In the genomic region with DNA sequence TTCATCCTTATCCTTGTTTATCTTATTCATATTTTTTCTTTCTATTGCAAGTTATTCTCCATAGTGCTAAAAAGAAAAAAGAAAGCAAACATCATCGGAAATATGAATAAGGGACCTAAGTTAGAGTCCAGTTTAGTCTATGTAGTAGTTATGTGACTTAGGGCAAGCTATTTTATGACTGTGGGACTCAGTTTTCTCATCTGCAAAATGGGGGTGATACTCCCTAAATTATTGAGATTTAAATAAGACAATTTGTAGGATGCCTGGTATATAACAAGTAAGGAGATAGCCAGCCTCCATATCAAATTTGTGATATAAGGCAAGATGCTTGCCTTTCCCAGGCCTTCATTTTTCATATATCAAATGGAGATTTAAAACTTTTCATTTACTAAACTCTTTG, we compare ENCODE assay signal across 14 cellular contexts.
A peak's percentile ranks its signal among the peaks of the same experiment; 100 is the strongest.
DNase-seq lines count a peak whose midpoint lies in the region; ATAC-seq and TF ChIP-seq lines count a peak whose summit lies in the region.
"Had no signal": no experiment of that assay in that cellular context is flagged by ENCODE, and none has a peak within 500 bp of the region (broad histone marks: within the 10 kb centered on the region; RNA-seq: fewer than 3 reads in every experiment).

No MANE protein-coding gene starts in this region.

- peaks cover 27 to 62% (median 59%) of the 10 kb centered on the region in 4 donors for H3K4me1 Mint-ChIP-seq in naive thymus-derived CD8-positive, alpha-beta T cell
- peaks cover 24% of the 10 kb centered on the region for H3K4me1 Mint-ChIP-seq in activated T-helper 2 cell treated with anti-CD3 and anti-CD28 coated beads, Interferon-gamma antibody, Interleukin-2, Interleukin-4, amounts not matched to agents 10 μg/mL and 5 μg/mL and 100 μg/mL, durations not matched to agents 14 hours and 24 hours and 36 hours (ENCODE audit: low read depth)

- H3K27ac ChIP-seq in HCT116 (ENCODE audit: low read depth, low read length), result no peak overlapping the region
- H3K27ac ChIP-seq in VCaP, result peak overlapping the region; percentile 67
- H3K27ac ChIP-seq in uterus, result peak overlapping the region; percentile 8 to 72

- intact Hi-C loops in HCT116 (cut with micrococcal nuclease) (no loop called here), uterus (cut with DNase I; ENCODE audit: low total_unique reads) (no loop called here)
- intact Hi-C loops in activated T-helper 2 cell treated with anti-CD3 and anti-CD28 coated beads, Interferon-gamma antibody, Interleukin-2, Interleukin-4, amounts not matched to agents 10 μg/mL and 5 μg/mL and 100 μg/mL, durations not matched to agents 14 hours and 24 hours and 36 hours (cut with micrococcal nuclease), result loop anchor here (2.0 kb wide), 1 partner anchor 15 kb away; no protein-coding TSS in a partner anchor

- H3K27me3 Mint-ChIP-seq in naive thymus-derived CD8-positive, alpha-beta T cell, result no peaks in the 10 kb centered on the region
- H3K27me3 Mint-ChIP-seq in activated T-helper 2 cell treated with anti-CD3 and anti-CD28 coated beads, Interferon-gamma antibody, Interleukin-2, Interleukin-4, amounts not matched to agents 10 μg/mL and 5 μg/mL and 100 μg/mL, durations not matched to agents 14 hours and 24 hours and 36 hours (ENCODE audit: low read depth), result no peaks in the 10 kb centered on the region

- H3K4me1 ChIP-seq in HCT116 (ENCODE audit: control insufficient read depth in 1 of 2, insufficient read depth in 2 of 2, low read length in 2 of 2) (peaks cover 0 to 22% of the 10 kb centered on the region in 2 experiments; a peak in 2 of 4 replicates), uterus (peaks cover 0 to 8% of the 10 kb centered on the region in 2 donors)

- H3K36me3 ChIP-seq in HCT116 (ENCODE audit: control insufficient read depth in 1 of 2, insufficient read depth in 2 of 2, low read length in 2 of 2) (no peaks in the 10 kb centered on the region), uterus (no peaks in the 10 kb centered on the region)
- H3K36me3 ChIP-seq: HAP-1 had no signal

- TF ChIP-seq CTCF in HCT116 (IDR thresholded peaks at IDR 0.05 in 2 of 3, conservative IDR thresholded peaks at IDR 0.05 in 1 of 3; ENCODE audit: borderline replicate concordance in 1 of 3, insufficient read depth in 1 of 3, low read depth in 2 of 3, low read length in 2 of 3), result no peak
- no peak for TF ChIP-seq CTCF in VCaP (conservative IDR thresholded peaks at IDR 0.05)
- no peak for TF ChIP-seq CTCF in uterus (IDR thresholded peaks at IDR 0.05)

- peaks cover 29 to 54% (median 41%) of the 10 kb centered on the region in 3 donors for H3K36me3 Mint-ChIP-seq in naive thymus-derived CD8-positive, alpha-beta T cell
- H3K36me3 Mint-ChIP-seq in activated T-helper 2 cell treated with anti-CD3 and anti-CD28 coated beads, Interferon-gamma antibody, Interleukin-2, Interleukin-4, amounts not matched to agents 10 μg/mL and 5 μg/mL and 100 μg/mL, durations not matched to agents 14 hours and 24 hours and 36 hours (ENCODE audit: low read depth), result peaks cover 41% of the 10 kb centered on the region

- no peak overlapping the region for H3K9ac ChIP-seq in HCT116 (ENCODE audit: low read length)

- no peaks in the 10 kb centered on the region for H3K9me3 ChIP-seq in HCT116 (ENCODE audit: control insufficient read depth in 1 of 2, insufficient read depth in 1 of 2, low read depth in 1 of 2, low read length in 2 of 2)
- H3K9me3 ChIP-seq in uterus, result no peaks in the 10 kb centered on the region
- H3K9me3 ChIP-seq: HAP-1 had no signal

- no peak overlapping the region for H3K4me2 ChIP-seq in HCT116 (ENCODE audit: low read length)

- H3K9me3 Mint-ChIP-seq in naive thymus-derived CD8-positive, alpha-beta T cell, result peaks cover 0 to 27% (median 7%) of the 10 kb centered on the region in 9 donors
- H3K9me3 Mint-ChIP-seq in activated T-helper 2 cell treated with anti-CD3 and anti-CD28 coated beads, Interferon-gamma antibody, Interleukin-2, Interleukin-4, amounts not matched to agents 10 μg/mL and 5 μg/mL and 100 μg/mL, durations not matched to agents 14 hours and 24 hours and 36 hours, result peaks cover 23% of the 10 kb centered on the region

- H4K20me1 ChIP-seq in HCT116 (ENCODE audit: insufficient read depth), result no peaks in the 10 kb centered on the region

- peak overlapping the region in 1 of 10 donors; percentile 10 for H3K4me3 Mint-ChIP-seq in naive thymus-derived CD8-positive, alpha-beta T cell
- no peak overlapping the region for H3K4me3 Mint-ChIP-seq in activated T-helper 2 cell treated with anti-CD3 and anti-CD28 coated beads, Interferon-gamma antibody, Interleukin-2, Interleukin-4, amounts not matched to agents 10 μg/mL and 5 μg/mL and 100 μg/mL, durations not matched to agents 14 hours and 24 hours and 36 hours (ENCODE audit: low read depth)

- H2AFZ ChIP-seq in HCT116 (ENCODE audit: low read depth, low read length, poor library complexity, severe bottlenecking), result no peak overlapping the region

- TF ChIP-seq POLR2A in HCT116 (IDR thresholded peaks at IDR 0.05; ENCODE audit: borderline replicate concordance, extremely low read depth, insufficient read depth, insufficient read length) (no peak), uterus (IDR thresholded peaks at IDR 0.05) (no peak)

- DNase-seq in HCT116 (ENCODE audit: low read depth, low spot score) (no peak), uterus (no peak)
- DNase-seq in naive thymus-derived CD8-positive, alpha-beta T cell, result no peak
- no peak for DNase-seq in activated T-helper 2 cell treated with anti-CD3 and anti-CD28 coated beads, Interferon-gamma antibody, Interleukin-2, Interleukin-4, amounts not matched to agents 10 μg/mL and 5 μg/mL and 100 μg/mL, durations not matched to agents 14 hours and 24 hours and 36 hours (ENCODE audit: low spot score)
- DNase-seq: KG1, NCI-H1092, NCI-H1694, NCI-H345, NCI-H748 treated with DMSO at 0.1 percent for 48 hours, Right ventricle myocardium superior had no signal

- peak overlapping the region in 9 of 10 donors; percentile 82 to 94 (median 89) for H3K27ac Mint-ChIP-seq in naive thymus-derived CD8-positive, alpha-beta T cell
- H3K27ac Mint-ChIP-seq in activated T-helper 2 cell treated with anti-CD3 and anti-CD28 coated beads, Interferon-gamma antibody, Interleukin-2, Interleukin-4, amounts not matched to agents 10 μg/mL and 5 μg/mL and 100 μg/mL, durations not matched to agents 14 hours and 24 hours and 36 hours, result no peak overlapping the region

- CTCF ChIA-PET in HCT116 (lab: Charles Lee), result no interaction called here

- no peaks in the 10 kb centered on the region for H3K79me2 ChIP-seq in HCT116 (ENCODE audit: insufficient read depth, low read length)

- H3K27me3 ChIP-seq in HCT116 (ENCODE audit: insufficient read depth, low read length) (no peaks in the 10 kb centered on the region), uterus (no peaks in the 10 kb centered on the region)

- H3K9me2 ChIP-seq in HCT116 (ENCODE audit: insufficient read depth), result no peaks in the 10 kb centered on the region

- H3K4me3 ChIP-seq in HCT116 (replicated peaks in 1 of 2; ENCODE audit: low read depth in 1 of 2, low read length in 2 of 2) (no peak overlapping the region), uterus (no peak overlapping the region)
- H3K4me3 ChIP-seq: HAP-1 had no signal

- RAD21 ChIA-PET in HCT116 (lab: Charles Lee; ENCODE audit: low non-redundant PET in 1 of 2, low total read pairs in 2 of 2, uncharacterized antibody in 2 of 2, unreplicated experiment in 2 of 2), result no interaction called here

- no peak for TF ChIP-seq RAD21 in HCT116 (IDR thresholded peaks at IDR 0.05; ENCODE audit: low read depth)

- no TSS peak for BruUV-seq in HCT116 (replicated peaks; lab: Mats Ljungman, UMichigan)

- POLR2A ChIA-PET in HCT116 (lab: Charles Lee), result no interaction called here
- POLR2A ChIA-PET in naive thymus-derived CD8-positive, alpha-beta T cell (lab: Charles Lee), result no interaction called here

- ATAC-seq in HCT116, result no peak
- no peak for ATAC-seq in naive thymus-derived CD8-positive, alpha-beta T cell
- ATAC-seq in GM18502 (IDR thresholded peaks at IDR 0.05; ENCODE audit: poor library complexity, unreplicated experiment), result no peak
- no peak for ATAC-seq in GM18868 (IDR thresholded peaks at IDR 0.05; ENCODE audit: unreplicated experiment)

TF ChIP-seq in HCT116, 20 proteins besides CTCF, POLR2A, EP300 and RAD21:
- TF ChIP-seq, protein P1, sequence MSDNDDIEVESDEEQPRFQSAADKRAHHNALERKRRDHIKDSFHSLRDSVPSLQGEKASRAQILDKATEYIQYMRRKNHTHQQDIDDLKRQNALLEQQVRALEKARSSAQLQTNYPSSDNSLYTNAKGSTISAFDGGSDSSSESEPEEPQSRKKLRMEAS (IDR thresholded peaks at IDR 0.05), result 0 out of 2 replicates have a peak, but pooled peaks have one; percentile 10
- TF ChIP-seq TCF7L2 (IDR thresholded peaks at IDR 0.05; ENCODE audit: borderline replicate concordance, extremely low read depth, insufficient read depth, insufficient read length), result no peak
